In the genomic region with DNA sequence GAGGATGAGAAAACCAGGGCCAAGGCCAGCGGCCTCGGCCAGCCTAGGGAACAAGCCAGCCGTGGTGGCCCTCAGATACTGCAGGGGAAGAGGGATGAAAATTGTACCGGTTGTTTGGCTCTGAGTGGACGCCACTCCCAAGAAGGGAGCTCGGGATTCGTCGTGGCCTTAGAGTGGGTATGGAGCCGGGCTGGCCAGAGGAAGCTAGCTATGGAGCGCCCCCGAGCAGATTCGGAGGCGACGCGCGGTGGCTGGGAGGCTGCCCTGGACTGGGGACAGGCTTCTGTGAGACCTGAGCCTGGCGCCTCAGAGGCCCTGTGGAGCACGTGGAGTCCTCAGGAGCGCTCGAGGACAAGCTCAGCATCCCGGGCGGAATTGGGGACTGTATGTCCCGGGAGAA, we compare ENCODE assay signal across 1 cellular context.
TF ChIP-seq lines count a peak whose summit lies in the region.

No MANE protein-coding gene starts in this region.

TF ChIP-seq in IMR-90, 13 proteins besides CTCF, POLR2A, EP300 and RAD21:
- TF ChIP-seq MAFK (IDR thresholded peaks at IDR 0.05; ENCODE audit: low read depth, low read length) (no peak), BHLHE40 (IDR thresholded peaks at IDR 0.05; ENCODE audit: low read depth, low read length) (no peak), MAZ (IDR thresholded peaks at IDR 0.05; ENCODE audit: borderline replicate concordance, low read depth, low read length) (no peak), RCOR1 (IDR thresholded peaks at IDR 0.05; ENCODE audit: insufficient replicate concordance, low read length) (no peak), CHD1 (IDR thresholded peaks at IDR 0.05; ENCODE audit: low read depth, low read length) (no peak), CEBPB (IDR thresholded peaks at IDR 0.05; ENCODE audit: low read depth, low read length) (no peak), MXI1 (IDR thresholded peaks at IDR 0.05; ENCODE audit: borderline replicate concordance, low read depth, low read length) (no peak), RFX5 (IDR thresholded peaks at IDR 0.05; ENCODE audit: low read depth, low read length) (no peak), FOS (IDR thresholded peaks at IDR 0.05; ENCODE audit: low read depth, low read length) (no peak), NFE2L2 (IDR thresholded peaks at IDR 0.05; ENCODE audit: low read depth, low read length) (no peak), SMC3 (IDR thresholded peaks at IDR 0.05; ENCODE audit: low read depth, low read length) (no peak)
- TF ChIP-seq, protein P1, sequence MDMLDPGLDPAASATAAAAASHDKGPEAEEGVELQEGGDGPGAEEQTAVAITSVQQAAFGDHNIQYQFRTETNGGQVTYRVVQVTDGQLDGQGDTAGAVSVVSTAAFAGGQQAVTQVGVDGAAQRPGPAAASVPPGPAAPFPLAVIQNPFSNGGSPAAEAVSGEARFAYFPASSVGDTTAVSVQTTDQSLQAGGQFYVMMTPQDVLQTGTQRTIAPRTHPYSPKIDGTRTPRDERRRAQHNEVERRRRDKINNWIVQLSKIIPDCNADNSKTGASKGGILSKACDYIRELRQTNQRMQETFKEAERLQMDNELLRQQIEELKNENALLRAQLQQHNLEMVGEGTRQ (IDR thresholded peaks at IDR 0.05; ENCODE audit: low read depth, low read length) = no peak
- TF ChIP-seq, protein P2, sequence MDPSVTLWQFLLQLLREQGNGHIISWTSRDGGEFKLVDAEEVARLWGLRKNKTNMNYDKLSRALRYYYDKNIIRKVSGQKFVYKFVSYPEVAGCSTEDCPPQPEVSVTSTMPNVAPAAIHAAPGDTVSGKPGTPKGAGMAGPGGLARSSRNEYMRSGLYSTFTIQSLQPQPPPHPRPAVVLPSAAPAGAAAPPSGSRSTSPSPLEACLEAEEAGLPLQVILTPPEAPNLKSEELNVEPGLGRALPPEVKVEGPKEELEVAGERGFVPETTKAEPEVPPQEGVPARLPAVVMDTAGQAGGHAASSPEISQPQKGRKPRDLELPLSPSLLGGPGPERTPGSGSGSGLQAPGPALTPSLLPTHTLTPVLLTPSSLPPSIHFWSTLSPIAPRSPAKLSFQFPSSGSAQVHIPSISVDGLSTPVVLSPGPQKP (IDR thresholded peaks at IDR 0.05; ENCODE audit: borderline replicate concordance, low read depth, low read length) = no peak
